ENCODE assay signal across 15 cellular contexts in genomic region chr6:167679791-167680604, GRCh38.
"Had no signal": no experiment of that assay in that cellular context is flagged by ENCODE, and none has a peak within 500 bp of the region (broad histone marks: within the 10 kb centered on the region; RNA-seq: fewer than 3 reads in every experiment).

No MANE protein-coding gene starts in this region.

- H3K4me1 Mint-ChIP-seq: activated CD4-positive, alpha-beta T cell treated with anti-CD3 and anti-CD28 coated beads, Interleukin-2, amount 10 ng/mL, durations not matched to agents 7 days and 5 days; activated naive CD8-positive, alpha-beta T cell treated with anti-CD3 and anti-CD28 coated beads, Interleukin-2, amount 50 U/mL, for 24 hours; memory B cell had no signal

- H3K27ac Mint-ChIP-seq: activated CD4-positive, alpha-beta T cell treated with anti-CD3 and anti-CD28 coated beads, Interleukin-2, amount 10 ng/mL, durations not matched to agents 7 days and 5 days; activated naive CD8-positive, alpha-beta T cell treated with anti-CD3 and anti-CD28 coated beads, Interleukin-2, amount 50 U/mL, for 24 hours; endodermal cell; memory B cell; T-helper 2 cell treated with Interferon-gamma antibody and Interleukin-4, amounts not matched to agents 5 μg/mL and 100 μg/mL, for 36 hours had no signal

- ATAC-seq: activated naive CD8-positive, alpha-beta T cell treated with anti-CD3 and anti-CD28 coated beads, Interleukin-2, amount 50 U/mL, for 24 hours; gastrocnemius medialis; heart right ventricle had no signal

- H3K27me3 ChIP-seq: gastrocnemius medialis had no signal

- H3K36me3 ChIP-seq: breast epithelium, gastrocnemius medialis, heart right ventricle, left ventricle myocardium inferior, neutrophil, spleen, stomach, thoracic aorta had no signal

- H3K4me3 ChIP-seq: breast epithelium, gastrocnemius medialis, left ventricle myocardium inferior, spleen, stomach, thoracic aorta had no signal

- H3K27ac ChIP-seq: breast epithelium, gastrocnemius medialis, neutrophil, spleen, stomach, thoracic aorta had no signal

- H3K9me3 ChIP-seq: breast epithelium, gastrocnemius medialis, heart right ventricle, left ventricle myocardium inferior, neutrophil, spleen, stomach, thoracic aorta had no signal

- H3K36me3 Mint-ChIP-seq: memory B cell had no signal

- H3K9me3 Mint-ChIP-seq: activated CD4-positive, alpha-beta T cell treated with anti-CD3 and anti-CD28 coated beads, Interleukin-2, amount 10 ng/mL, durations not matched to agents 7 days and 5 days; activated naive CD8-positive, alpha-beta T cell treated with anti-CD3 and anti-CD28 coated beads, Interleukin-2, amount 50 U/mL, for 24 hours; endodermal cell; memory B cell; T-helper 2 cell treated with Interferon-gamma antibody and Interleukin-4, amounts not matched to agents 5 μg/mL and 100 μg/mL, for 36 hours had no signal

- DNase-seq: activated CD4-positive, alpha-beta T cell treated with anti-CD3 and anti-CD28 coated beads, Interleukin-2, amount 10 ng/mL, durations not matched to agents 7 days and 5 days; activated naive CD4-positive, alpha-beta T cell; activated naive CD8-positive, alpha-beta T cell treated with anti-CD3 and anti-CD28 coated beads, Interleukin-2, amount 50 U/mL, for 24 hours; endodermal cell; erythroblast; gastrocnemius medialis; heart right ventricle; left ventricle myocardium inferior; spleen; stomach had no signal

- H3K4me3 Mint-ChIP-seq: activated CD4-positive, alpha-beta T cell treated with anti-CD3 and anti-CD28 coated beads, Interleukin-2, amount 10 ng/mL, durations not matched to agents 7 days and 5 days; activated naive CD8-positive, alpha-beta T cell treated with anti-CD3 and anti-CD28 coated beads, Interleukin-2, amount 50 U/mL, for 24 hours; memory B cell; T-helper 2 cell treated with Interferon-gamma antibody and Interleukin-4, amounts not matched to agents 5 μg/mL and 100 μg/mL, for 36 hours had no signal
